ENCODE assay signal across 8 cellular contexts in the genomic region with DNA sequence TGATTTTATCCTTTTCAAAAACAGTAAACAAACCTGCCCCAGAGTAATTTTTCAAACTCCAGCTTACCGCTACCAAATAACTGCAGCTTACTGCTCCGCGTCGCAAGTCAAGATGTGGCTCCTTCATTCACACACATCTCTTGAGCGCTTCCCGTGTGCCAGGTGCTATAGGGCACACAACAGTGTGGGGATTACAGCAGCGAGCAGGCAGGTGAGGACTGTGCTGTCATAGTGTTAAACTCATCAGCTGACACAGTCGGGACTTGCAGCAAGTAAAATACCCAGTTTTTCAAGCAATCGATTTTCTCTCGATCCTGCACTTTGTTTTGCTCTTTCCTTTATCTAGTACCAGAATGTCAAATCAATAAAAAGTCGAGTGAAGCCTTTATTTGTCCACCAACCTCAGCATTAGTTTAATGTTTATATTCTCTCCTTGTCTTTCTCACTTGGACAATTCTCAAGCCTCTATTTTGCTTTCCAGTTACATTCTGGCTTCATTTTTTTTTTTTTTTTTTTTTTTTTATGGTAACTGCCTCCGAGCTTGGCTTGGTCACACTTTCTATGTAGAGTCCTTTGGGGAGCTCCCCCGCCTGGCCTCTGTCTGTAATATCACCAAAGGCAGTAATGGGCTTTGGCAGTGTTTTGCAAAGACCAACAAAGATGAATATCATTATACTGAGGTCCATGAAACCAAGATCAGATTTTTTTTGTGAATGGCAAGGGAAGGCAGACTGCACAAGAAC. TPM values are rescaled to one million over a fixed set of nuclear protein-coding genes. Genes with fewer than 3 reads are reported as not detected.
DNase-seq lines count a peak whose midpoint lies in the region; ATAC-seq and TF ChIP-seq lines count a peak whose summit lies in the region.

No MANE protein-coding gene starts in this region.

- WGBS in right lobe of liver (ENCODE audit: insufficient coverage, low coverage, low lambda C conversion rate, missing lambda C conversion rate) = 38% methylated on average over 10 of the region's 13 CpGs

- H3K4me3 ChIP-seq in dorsolateral prefrontal cortex = peak overlapping the region in 49 of 59 donors; percentile 1 to 60 (median 38)
- H3K4me3 ChIP-seq in right lobe of liver = peak overlapping the region in 2 of 3 donors; percentile 25 to 41

- intact Hi-C loops in dorsolateral prefrontal cortex (cut with DNase I) = no loop called here
- intact Hi-C loops in right lobe of liver (cut with DNase I) = no loop called here

- TF ChIP-seq CTCF in RWPE1 (conservative IDR thresholded peaks at IDR 0.05; ENCODE audit: low read depth) (peak; percentile 57), dorsolateral prefrontal cortex (IDR thresholded peaks at IDR 0.05 in 54 of 56, conservative IDR thresholded peaks at IDR 0.05 in 2 of 56; ENCODE audit: low read depth in 1 of 56, partially characterized antibody in 56 of 56) (peak in 52 of 56 donors; percentile 13 to 68 (median 42)), right lobe of liver (IDR thresholded peaks at IDR 0.05) (peak; percentile 16 to 57 (median 48))

- H3K27ac ChIP-seq in RWPE1 = no peak overlapping the region
- H3K27ac ChIP-seq in dorsolateral prefrontal cortex = no peak overlapping the region
- H3K27ac ChIP-seq in right lobe of liver = no peak overlapping the region

- no peak for TF ChIP-seq POLR2A in right lobe of liver (IDR thresholded peaks at IDR 0.05)

- ATAC-seq in GM21528 (IDR thresholded peaks at IDR 0.05; ENCODE audit: low FRiP score, unreplicated experiment) (peak; percentile 87), right lobe of liver (peak; percentile 97 to 99 (median 98))

- DNase-seq in NCI-H2081 (lab: John Stamatoyannopoulos, UW) = peak; percentile 64 to 73
- DNase-seq in NCI-H2081 treated with DMSO at 0.1 percent for 48 hours (lab: John Stamatoyannopoulos, UW) = no peak
- peak; percentile 44 for DNase-seq in KBM-7
- peak; percentile 75 for DNase-seq in RWPE1 (ENCODE audit: low spot score)
- DNase-seq in dorsolateral prefrontal cortex = peak in 7 of 10 donors; percentile 5 to 66 (median 45)
- DNase-seq in right lobe of liver = peak; percentile 55 to 65 (median 64)
- DNase-seq in superior temporal gyrus (ENCODE audit: extremely low spot score) = peak; percentile 67

- H3K27me3 ChIP-seq in dorsolateral prefrontal cortex (peaks cover 0 to 5% (median 0%) of the 10 kb centered on the region in 45 donors), right lobe of liver (no peaks in the 10 kb centered on the region)

- CTCF ChIA-PET in RWPE1 (lab: Yijun Ruan, JAX) = interaction anchor here (0.6 to 1.4 kb wide), 8 partner anchors 41 to 583 kb away, joined by 3 to 8 read pairs (median 4); no protein-coding TSS in a partner anchor

- no peaks in the 10 kb centered on the region for H3K36me3 ChIP-seq in right lobe of liver

- in situ Hi-C loops in KBM-7 (cut with MboI; ENCODE audit: low pct_unique_long_range_greater_than_20kb, low sequenced_read_pairs) = no loop called here

- no peaks in the 10 kb centered on the region for H3K9me3 ChIP-seq in right lobe of liver

- POLR2A ChIA-PET in RWPE1 (lab: Yijun Ruan, JAX; ENCODE audit: low non-redundant PET) = no interaction called here

- no peaks in the 10 kb centered on the region for H3K4me1 ChIP-seq in right lobe of liver

RNA-seq across cellular contexts. Expression of a gene that starts 8.3 kb away (rescaled TPM):
- 1 to 10 TPM in 17 of 120 experiments, under 1 TPM in 95, not detected in 8; 0.13 to 2.0 (median 0.70) TPM for total RNA-seq in dorsolateral prefrontal cortex
- total RNA-seq in right lobe of liver = under 1 TPM in 2 of 6 experiments, not detected in 4; 0.19 to 0.23 TPM

RNA-seq across cellular contexts. Expression of a gene that starts 42.4 kb away (rescaled TPM):
- total RNA-seq in dorsolateral prefrontal cortex (100 to 1,000 TPM in 26 of 120 experiments, 10 to 100 TPM in 94; 65.9 to 118 (median 91.8) TPM), right lobe of liver (10 to 100 TPM; 49.7 to 97.4 (median 69.1) TPM)
